ENCODE assay signal across 8 cellular contexts in the genomic region with DNA sequence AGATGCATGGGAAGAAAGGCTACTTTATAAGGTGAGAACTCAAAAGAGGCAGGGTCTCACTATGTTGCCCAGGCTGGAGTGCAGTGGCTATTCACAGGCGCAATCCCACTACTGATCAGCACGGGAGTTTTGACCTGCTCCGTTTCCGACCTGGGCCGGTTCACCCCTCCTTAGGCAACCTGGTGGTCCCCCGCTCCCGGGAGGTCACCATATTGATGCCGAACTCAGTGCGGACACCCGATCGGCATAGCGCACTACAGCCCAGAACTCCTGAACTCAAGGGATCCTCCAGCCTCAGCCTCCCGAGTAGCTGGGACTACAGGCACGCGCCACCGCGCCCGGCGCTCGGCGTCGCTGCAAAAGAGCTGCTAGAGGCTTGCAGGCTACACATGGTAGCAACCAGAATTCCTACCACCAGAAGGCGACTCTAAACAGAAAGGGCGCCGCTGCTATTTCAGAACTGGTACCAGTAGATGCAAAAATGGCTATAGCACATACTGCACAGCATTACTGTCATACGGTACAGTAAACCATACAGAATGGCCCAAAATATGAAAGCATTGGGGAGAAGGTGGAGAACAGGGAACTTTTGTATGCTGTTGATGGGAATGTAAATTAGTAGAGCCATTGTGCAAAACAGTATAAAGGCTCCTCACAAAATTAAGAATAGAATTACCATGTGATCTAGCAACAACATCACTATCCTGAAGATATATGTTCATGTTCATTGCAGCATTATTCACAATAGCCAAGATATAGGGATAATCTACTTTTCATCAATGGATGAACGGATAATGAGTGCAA. TPM values are rescaled to one million over a fixed set of nuclear protein-coding genes. Genes with fewer than 3 reads are reported as not detected.
DNase-seq lines count a peak whose midpoint lies in the region; ATAC-seq, FAIRE-seq and TF ChIP-seq lines count a peak whose summit lies in the region.

No MANE protein-coding gene starts in this region.

- no peaks in the 10 kb centered on the region for H4K20me1 ChIP-seq in astrocyte (ENCODE audit: insufficient read depth, low read length)

- ATAC-seq in GM19397 (IDR thresholded peaks at IDR 0.05; ENCODE audit: unreplicated experiment) (peak; percentile 49), sciatic nerve (peak; percentile 82), HG03342 (IDR thresholded peaks at IDR 0.05; ENCODE audit: unreplicated experiment) (no peak)

- no peaks in the 10 kb centered on the region for H3K9me3 ChIP-seq in astrocyte (ENCODE audit: insufficient read depth, low read depth, low read length)

- H3K4me2 ChIP-seq in astrocyte (ENCODE audit: low read length) = peak overlapping the region; percentile 89

- H3K27ac ChIP-seq in astrocyte (ENCODE audit: low read depth, low read length) = no peak overlapping the region

- peaks cover 6% of the 10 kb centered on the region for H3K4me1 Mint-ChIP-seq in astrocyte (ENCODE audit: low read depth, unreplicated experiment)

- peak overlapping the region; percentile 67 for H2AFZ ChIP-seq in astrocyte (ENCODE audit: low read depth, low read length)

- H3K4me3 Mint-ChIP-seq in astrocyte (ENCODE audit: unreplicated experiment) = peak overlapping the region; percentile 14

- peak; percentile 68 for TF ChIP-seq CTCF in astrocyte (IDR thresholded peaks at IDR 0.05; ENCODE audit: insufficient read depth, low read depth, low read length)

- intact Hi-C loops in sciatic nerve (cut with DNase I) = no loop called here

- H3K79me2 ChIP-seq in astrocyte (ENCODE audit: insufficient read depth, low read length) = peaks cover 40% of the 10 kb centered on the region

- no peaks in the 10 kb centered on the region for H3K27me3 ChIP-seq in astrocyte (ENCODE audit: insufficient read depth, low read length)

- DNase-seq in AG20443 (ENCODE audit: low spot score) (peak; percentile 83), NCI-H1436 (lab: John Stamatoyannopoulos, UW) (peak; percentile 84), T-helper 22 cell (ENCODE audit: low read depth) (peak; percentile 54), astrocyte (ENCODE audit: low read depth) (peak; percentile 64), hippocampal formation (lab: John Stamatoyannopoulos, UW) (peak; percentile 24 to 42), sciatic nerve (ENCODE audit: low spot score) (peak; percentile 71)

- H3K36me3 ChIP-seq in astrocyte (ENCODE audit: insufficient read depth, low read length) = peaks cover 15% of the 10 kb centered on the region

- no peaks in the 10 kb centered on the region for H3K27me3 Mint-ChIP-seq in astrocyte (ENCODE audit: low read depth, unreplicated experiment)

- H3K4me3 ChIP-seq in astrocyte (ENCODE audit: insufficient read depth, low read depth, low read length) = peak overlapping the region; percentile 14

- peaks cover 1% of the 10 kb centered on the region for H3K36me3 Mint-ChIP-seq in astrocyte (ENCODE audit: low read depth, unreplicated experiment)

- no peak for FAIRE-seq in astrocyte (lab: Jason Lieb, UNC)

- H3K27ac Mint-ChIP-seq in astrocyte (ENCODE audit: unreplicated experiment) = no peak overlapping the region

- H3K9me3 Mint-ChIP-seq in astrocyte (ENCODE audit: unreplicated experiment) = no peaks in the 10 kb centered on the region

- no peak overlapping the region for H3K9ac ChIP-seq in astrocyte (ENCODE audit: low read length)

- H3K4me1 ChIP-seq in astrocyte (ENCODE audit: insufficient read depth, low read length) = no peaks in the 10 kb centered on the region

RNA-seq across cellular contexts. Expression of gene NEMF, which starts 1.2 kb away (rescaled TPM):
- total RNA-seq in astrocyte (61.5 and 63.0 TPM in 2 replicates), sciatic nerve (92.4 TPM)

RNA-seq across cellular contexts. Expression of gene ARF6, which starts 39.1 kb away (rescaled TPM):
- total RNA-seq in astrocyte (53.1 and 53.4 TPM in 2 replicates), sciatic nerve (46.1 TPM)

Comparison
In these comparisons a context has a peak if more than half of its experiments do, and no peak if none do; other contexts are left out.
1. DNase-seq: peak in every context shown above with its lines; median percentile 84 in NCI-H1436; 83 in AG20443; 71 in sciatic nerve; 64 in astrocyte; 54 in T-helper 22 cell; 33 in hippocampal formation.